Comparison of ENCODE assay signal across 25 cellular contexts in the genomic region with DNA sequence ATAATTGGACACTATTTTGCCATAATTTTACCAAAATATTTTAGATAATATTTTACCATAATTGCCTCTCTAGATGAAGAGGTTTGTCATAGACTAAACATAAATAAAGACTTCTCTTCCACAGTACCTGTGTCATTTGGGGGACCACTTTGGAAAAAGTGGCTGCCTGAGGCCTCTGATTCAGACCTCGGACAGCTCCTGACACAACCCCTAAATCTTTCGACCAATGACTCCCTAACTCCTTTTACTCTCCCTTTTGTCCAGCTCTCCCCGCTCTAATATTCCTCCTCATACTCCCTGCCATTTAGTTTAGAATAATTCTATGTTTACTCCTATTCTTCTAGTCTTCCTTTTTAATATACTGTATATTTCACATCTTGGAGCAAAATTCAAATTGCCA.
"Had no signal": no experiment of that assay in that cellular context is flagged by ENCODE, and none has a peak within 500 bp of the region (broad histone marks: within the 10 kb centered on the region; RNA-seq: fewer than 3 reads in every experiment).

No MANE protein-coding gene starts in this region.

- H3K27me3 Mint-ChIP-seq: progenitor cell of endocrine pancreas had no signal

- H3K27ac ChIP-seq: coronary artery, esophagus muscularis mucosa, foreskin keratinocyte, gastroesophageal sphincter, heart left ventricle, hepatocyte, parathyroid adenoma, right lobe of liver, thoracic aorta, tibial nerve, upper lobe of left lung had no signal

- H3K4me3 ChIP-seq: coronary artery, esophagus muscularis mucosa, gastroesophageal sphincter, heart left ventricle, hepatocyte, lung, right lobe of liver, thoracic aorta, tibial nerve, upper lobe of left lung had no signal

- H3K36me3 Mint-ChIP-seq: memory B cell; natural killer cell; stimulated activated naive B cell treated with anti-CD40 and anti-IgM and Interleukin-4, amounts not matched to agents 10 μg/mL and 1 μg/mL and 100 μg/mL, for 72 hours had no signal

- H3K79me2 ChIP-seq: hepatocyte, parathyroid adenoma had no signal

- DNase-seq: dermis blood vessel endothelial cell; effector memory CD4-positive, alpha-beta T cell; foreskin keratinocyte; heart left ventricle; kidney; natural killer cell; right lobe of liver; small intestine; stimulated activated CD4-positive, alpha-beta T cell treated with anti-CD3 and anti-CD28 coated beads, Interleukin-15, amount 100 ng/mL, for 24 hours; stimulated activated CD4-positive, alpha-beta T cell treated with anti-CD3 and anti-CD28 coated beads, Interleukin-2, amount 100 ng/mL, for 48 hours; stimulated activated naive B cell treated with anti-CD40 and anti-IgM and Interleukin-4, amounts not matched to agents 10 μg/mL and 1 μg/mL and 100 μg/mL, for 72 hours; upper lobe of left lung had no signal

- ATAC-seq: foreskin keratinocyte; gastroesophageal sphincter; heart left ventricle; left lobe of liver; natural killer cell; right lobe of liver; stimulated activated naive B cell treated with anti-CD40 and anti-IgM and Interleukin-4, amounts not matched to agents 10 μg/mL and 1 μg/mL and 100 μg/mL, for 72 hours had no signal

- H3K27ac Mint-ChIP-seq: memory B cell; natural killer cell; progenitor cell of endocrine pancreas; stimulated activated naive B cell treated with anti-CD40 and anti-IgM and Interleukin-4, amounts not matched to agents 10 μg/mL and 1 μg/mL and 100 μg/mL, for 72 hours; stimulated activated naive CD8-positive, alpha-beta T cell treated with anti-CD3 and anti-CD28 coated beads, Interleukin-15, Interleukin-2, amounts not matched to agents 100 ng/mL and 50 ng/mL, for 24 hours had no signal

- H3K4me3 Mint-ChIP-seq: memory B cell; natural killer cell; neural crest cell; stimulated activated naive B cell treated with anti-CD40 and anti-IgM and Interleukin-4, amounts not matched to agents 10 μg/mL and 1 μg/mL and 100 μg/mL, for 72 hours; stimulated activated naive CD8-positive, alpha-beta T cell treated with anti-CD3 and anti-CD28 coated beads, Interleukin-15, Interleukin-2, amounts not matched to agents 100 ng/mL and 50 ng/mL, for 24 hours had no signal

- H3K4me1 Mint-ChIP-seq: natural killer cell; stimulated activated naive B cell treated with anti-CD40 and anti-IgM and Interleukin-4, amounts not matched to agents 10 μg/mL and 1 μg/mL and 100 μg/mL, for 72 hours had no signal

- H2AFZ ChIP-seq: hepatocyte, parathyroid adenoma had no signal

- H3K4me2 ChIP-seq: hepatocyte had no signal

- H3K4me1 ChIP-seq: esophagus muscularis mucosa, foreskin keratinocyte, gastroesophageal sphincter, heart left ventricle, parathyroid adenoma, right lobe of liver, tibial nerve, upper lobe of left lung had no signal

- H3K9me3 ChIP-seq: esophagus muscularis mucosa, gastroesophageal sphincter, heart left ventricle, right lobe of liver, thoracic aorta, tibial nerve, upper lobe of left lung had no signal

- H3K9me3 Mint-ChIP-seq: natural killer cell; neural crest cell; stimulated activated naive CD8-positive, alpha-beta T cell treated with anti-CD3 and anti-CD28 coated beads, Interleukin-15, Interleukin-2, amounts not matched to agents 100 ng/mL and 50 ng/mL, for 24 hours had no signal

- H3K27me3 ChIP-seq: esophagus muscularis mucosa, foreskin keratinocyte, gastroesophageal sphincter, heart left ventricle, hepatocyte, right lobe of liver, tibial nerve, upper lobe of left lung had no signal

- H3K36me3 ChIP-seq: esophagus muscularis mucosa, gastroesophageal sphincter, heart left ventricle, right lobe of liver, thoracic aorta, tibial nerve, upper lobe of left lung had no signal

- H3K9ac ChIP-seq: parathyroid adenoma had no signal
